8 cellular contexts compared by ENCODE assay signal in the genomic region with DNA sequence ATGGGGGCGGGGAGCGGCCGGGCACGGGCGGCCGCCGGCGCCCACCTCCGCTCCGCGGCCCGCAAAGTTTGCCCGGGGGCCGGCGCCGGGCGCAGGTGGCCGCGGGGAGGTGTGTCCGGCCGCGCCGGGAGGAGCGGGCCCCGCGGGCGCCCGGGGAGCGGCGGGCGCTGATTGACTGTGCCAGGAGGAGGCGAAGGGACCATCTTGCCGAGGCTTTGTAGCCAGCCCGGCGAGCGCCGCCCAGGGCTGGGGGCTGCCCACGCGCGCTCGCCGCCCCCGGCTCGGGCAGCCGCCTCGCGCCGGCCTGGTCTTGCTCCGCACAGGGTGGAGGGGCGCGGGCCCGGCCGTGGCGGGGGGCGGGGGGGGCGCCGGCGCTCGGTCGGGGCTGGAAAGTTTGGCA. TPM values are rescaled to one million over a fixed set of nuclear protein-coding genes. Genes with fewer than 3 reads are reported as not detected.
A peak's percentile ranks its signal among the peaks of the same experiment; 100 is the strongest.
DNase-seq lines count a peak whose midpoint lies in the region; ATAC-seq and TF ChIP-seq lines count a peak whose summit lies in the region.
"Had no signal": no experiment of that assay in that cellular context is flagged by ENCODE, and none has a peak within 500 bp of the region (broad histone marks: within the 10 kb centered on the region; RNA-seq: fewer than 3 reads in every experiment).

No MANE protein-coding gene starts in this region.

- WGBS in sigmoid colon, 2 donors = 0% methylated on average over 60 of the region's 60 CpGs

- ATAC-seq in GM19463 (IDR thresholded peaks at IDR 0.05; ENCODE audit: unreplicated experiment) = no peak
- ATAC-seq in stimulated activated effector memory CD8-positive, alpha-beta T cell treated with anti-CD3 and anti-CD28 coated beads, Interleukin-12 subunit alpha, Interleukin-12 subunit beta, amount 100 ng/mL, for 72 hours = no peak

- TF ChIP-seq POLR2A in sigmoid colon (IDR thresholded peaks at IDR 0.05) = no peak

- intact Hi-C loops in sigmoid colon (cut with DNase I) = no loop called here

- no peaks in the 10 kb centered on the region for H3K9me3 Mint-ChIP-seq in stimulated activated effector memory CD8-positive, alpha-beta T cell treated with anti-CD3 and anti-CD28 coated beads, Interleukin-12 subunit alpha, Interleukin-12 subunit beta, amount 100 ng/mL, for 72 hours

- H3K9me3 ChIP-seq in sigmoid colon = no peaks in the 10 kb centered on the region

- H3K4me3 Mint-ChIP-seq in stimulated activated effector memory CD8-positive, alpha-beta T cell treated with anti-CD3 and anti-CD28 coated beads, Interleukin-12 subunit alpha, Interleukin-12 subunit beta, amount 100 ng/mL, for 72 hours = no peak overlapping the region

- no peak for TF ChIP-seq EP300 in sigmoid colon (IDR thresholded peaks at IDR 0.05)

- DNase-seq in D341Med (ENCODE audit: low spot score) (peak; percentile 75), NCI-H69 (lab: John Stamatoyannopoulos, UW) (peak; percentile 52), fibroblast of the aortic adventitia (ENCODE audit: low read depth) (no peak), sigmoid colon (no peak)
- DNase-seq in stimulated activated CD4-positive, alpha-beta T cell treated with anti-CD3 and anti-CD28 coated beads, Interleukin-2, amount 100 ng/mL, for 24 hours = no peak
- no peak for DNase-seq in stimulated activated effector memory CD8-positive, alpha-beta T cell treated with anti-CD3 and anti-CD28 coated beads, Interleukin-12 subunit alpha, Interleukin-12 subunit beta, amount 100 ng/mL, for 72 hours (ENCODE audit: low spot score in 2 of 2)
- DNase-seq: foreskin keratinocyte had no signal

- peak overlapping the region in 1 of 4 donors; percentile 21 for H3K27ac ChIP-seq in sigmoid colon
- H3K27ac ChIP-seq: foreskin keratinocyte had no signal

- H3K27ac Mint-ChIP-seq in stimulated activated effector memory CD8-positive, alpha-beta T cell treated with anti-CD3 and anti-CD28 coated beads, Interleukin-12 subunit alpha, Interleukin-12 subunit beta, amount 100 ng/mL, for 72 hours = no peak overlapping the region

- peaks cover 0 to 21% (median 19%) of the 10 kb centered on the region in 4 donors for H3K4me1 ChIP-seq in sigmoid colon
- H3K4me1 ChIP-seq: foreskin keratinocyte had no signal

- no peaks in the 10 kb centered on the region for H3K36me3 ChIP-seq in sigmoid colon

- no peaks in the 10 kb centered on the region for H3K36me3 Mint-ChIP-seq in stimulated activated effector memory CD8-positive, alpha-beta T cell treated with anti-CD3 and anti-CD28 coated beads, Interleukin-12 subunit alpha, Interleukin-12 subunit beta, amount 100 ng/mL, for 72 hours

- H3K4me3 ChIP-seq in fibroblast of the aortic adventitia (ENCODE audit: low read depth, low read length) (peak overlapping the region; percentile 72), sigmoid colon (peak overlapping the region in 3 of 4 donors; percentile 38 to 59 (median 55))

- no peak for TF ChIP-seq CTCF in fibroblast of the aortic adventitia (IDR thresholded peaks at IDR 0.05; ENCODE audit: insufficient read depth, low read length)
- TF ChIP-seq CTCF in sigmoid colon (IDR thresholded peaks at IDR 0.05) = no peak

- H3K4me1 Mint-ChIP-seq in stimulated activated effector memory CD8-positive, alpha-beta T cell treated with anti-CD3 and anti-CD28 coated beads, Interleukin-12 subunit alpha, Interleukin-12 subunit beta, amount 100 ng/mL, for 72 hours = peaks cover 16% of the 10 kb centered on the region

- peaks cover 4 to 24% (median 9%) of the 10 kb centered on the region in 3 donors for H3K27me3 ChIP-seq in sigmoid colon

RNA-seq across cellular contexts. Expression of a gene that starts 0.4 kb away (rescaled TPM):
- total RNA-seq in fibroblast of the aortic adventitia (ENCODE audit: low replicate concordance) = 3.8 and 24.9 TPM in 2 replicates
- 1 to 10 TPM; 2.3 to 4.4 (median 2.7) TPM for total RNA-seq in sigmoid colon
- polyA plus RNA-seq in sigmoid colon = 10 to 100 TPM in 1 of 3 donors, 1 to 10 TPM in 2; 1.2 to 38.6 (median 3.9) TPM

RNA-seq across cellular contexts. Expression of a gene that starts 58.0 kb away (rescaled TPM):
- not detected in 2 replicates for total RNA-seq in fibroblast of the aortic adventitia (ENCODE audit: low replicate concordance)
- total RNA-seq in sigmoid colon = 100 to 1,000 TPM in 3 of 4 donors, 10 to 100 TPM in 1; 82.0 to 484 (median 422) TPM
- 100 to 1,000 TPM; 145 to 843 (median 225) TPM for polyA plus RNA-seq in sigmoid colon
- total RNA-seq: foreskin keratinocyte had no signal
- polyA plus RNA-seq: foreskin keratinocyte had no signal

Comparison
In these comparisons a context has a peak if more than half of its experiments do, and no peak if none do; other contexts are left out.
1. DNase-seq: peak in D341Med (single experiment) and NCI-H69 (single experiment); none in fibroblast of the aortic adventitia (single experiment), sigmoid colon (single experiment), stimulated activated CD4-positive, alpha-beta T cell treated with anti-CD3 and anti-CD28 coated beads, Interleukin-2, amount 100 ng/mL, for 24 hours (0 of 2) and stimulated activated effector memory CD8-positive, alpha-beta T cell treated with anti-CD3 and anti-CD28 coated beads, Interleukin-12 subunit alpha, Interleukin-12 subunit beta, amount 100 ng/mL, for 72 hours (0 of 2).
2. RNA of a gene that starts 58.0 kb away (total RNA-seq): 82.0 to 484 TPM in sigmoid colon; not detected in fibroblast of the aortic adventitia; every median in the first group is over 10 times any median in the second.